Comparison of ENCODE assay signal across 8 cellular contexts in the genomic region with DNA sequence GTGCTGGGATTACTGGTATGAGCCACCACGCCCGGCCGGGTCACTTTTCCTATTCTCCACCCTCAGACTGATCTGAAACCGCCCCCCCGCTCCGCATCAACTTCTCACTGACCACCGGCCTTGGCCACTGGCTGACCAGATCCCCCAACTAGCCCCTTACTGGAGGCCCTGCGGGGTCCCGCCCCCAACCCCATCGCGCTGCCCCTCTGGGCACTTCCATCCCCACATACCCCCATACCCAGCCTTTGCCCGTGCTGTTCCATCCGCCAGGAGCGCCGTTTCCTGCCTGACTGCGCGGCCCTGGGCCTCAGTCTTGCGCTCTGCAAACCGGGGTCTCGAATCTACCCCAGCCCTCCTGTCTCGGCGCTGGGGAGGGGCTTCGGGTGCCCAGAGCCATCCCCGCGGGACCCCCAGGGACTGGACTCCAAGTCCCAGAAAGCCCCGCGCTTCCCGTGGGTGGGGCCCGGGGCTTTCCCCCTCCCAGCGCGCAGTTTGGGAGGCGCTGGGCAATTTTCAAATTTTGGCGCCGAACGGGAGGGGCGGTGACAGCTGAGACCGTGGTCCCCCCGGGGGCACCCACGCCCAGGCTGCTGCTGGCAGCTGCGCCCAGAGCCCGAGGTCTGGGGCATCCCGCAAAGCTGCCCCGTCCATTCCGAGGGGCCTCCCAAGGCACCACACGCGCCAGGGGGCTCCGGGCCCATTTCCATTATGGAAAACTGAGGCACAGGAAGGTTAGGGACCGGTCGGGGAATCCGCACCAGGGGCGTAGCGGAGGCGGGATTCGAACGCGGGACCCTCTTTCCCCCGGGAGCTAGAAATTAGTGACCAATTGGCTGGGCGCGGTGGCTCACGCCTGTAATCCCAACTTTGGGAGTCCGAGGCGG. TPM values are rescaled to one million over a fixed set of nuclear protein-coding genes. Genes with fewer than 3 reads are reported as not detected.
DNase-seq lines count a peak whose midpoint lies in the region; ATAC-seq and TF ChIP-seq lines count a peak whose summit lies in the region.

No MANE protein-coding gene starts in this region.

- no peak for DNase-seq in AG09319 (ENCODE audit: extremely low read depth, low read depth)
- DNase-seq in NOMO-1 treated with dmso at 0.1 percent for 144 hours (lab: John Stamatoyannopoulos, UW; ENCODE audit: unreplicated experiment): peak; percentile 10
- DNase-seq in activated naive CD4-positive, alpha-beta T cell treated with Interleukin-2 at 50 U/mL for 16 hours: peak; percentile 69
- peak; percentile 48 to 71 for DNase-seq in cardiac muscle cell (ENCODE audit: low read depth in 1 of 2, low spot score in 1 of 2)
- DNase-seq in psoas muscle: peak; percentile 63 to 70
- DNase-seq in NCI-H446 treated with DMSO at 0.1 percent for 48 hours (lab: John Stamatoyannopoulos, UW): no peak

- H3K27me3 ChIP-seq in cardiac muscle cell (no peaks in the 10 kb centered on the region), psoas muscle (ENCODE audit: insufficient read depth in 3 of 3, low read length in 2 of 3) (no peaks in the 10 kb centered on the region)

- no peaks in the 10 kb centered on the region for H3K9me3 ChIP-seq in cardiac muscle cell (ENCODE audit: low read depth)
- no peaks in the 10 kb centered on the region for H3K9me3 ChIP-seq in psoas muscle

- H3K4me1 ChIP-seq in cardiac muscle cell (ENCODE audit: low read depth) (no peaks in the 10 kb centered on the region), psoas muscle (peaks cover 8% of the 10 kb centered on the region)

- ATAC-seq in psoas muscle: peak; percentile 36 to 73 (median 46)
- no peak for ATAC-seq in HG02588 (IDR thresholded peaks at IDR 0.05; ENCODE audit: unreplicated experiment)

- WGBS in psoas muscle, 3 donors: 3% methylated on average over 57 to 62 of the region's 62 CpGs

- H3K27ac ChIP-seq in cardiac muscle cell (no peak overlapping the region), psoas muscle (no peak overlapping the region)

- TF ChIP-seq CTCF in AG09319 (IDR thresholded peaks at IDR 0.05; ENCODE audit: low read depth, low read length) (peak; percentile 26), cardiac muscle cell (IDR thresholded peaks at IDR 0.05; ENCODE audit: low read depth, low read length) (peak; percentile 18), psoas muscle (IDR thresholded peaks at IDR 0.05) (no peak)

- in situ Hi-C loops in GM18951 (cut with MboI; ENCODE audit: low sequenced_read_pairs, unreplicated experiment): no loop called here

- H3K36me3 ChIP-seq in cardiac muscle cell: no peaks in the 10 kb centered on the region
- H3K36me3 ChIP-seq in psoas muscle (ENCODE audit: insufficient read depth in 1 of 2, low read depth in 1 of 2): no peaks in the 10 kb centered on the region

- peak overlapping the region; percentile 28 for H3K4me3 ChIP-seq in cardiac muscle cell
- peak overlapping the region; percentile 79 for H3K4me3 ChIP-seq in psoas muscle

- TF ChIP-seq POLR2A in GM18951 (IDR thresholded peaks at IDR 0.05; ENCODE audit: extremely low read depth, insufficient read depth, insufficient read length): peak; percentile 57

- intact Hi-C loops in psoas muscle (cut with DNase I): no loop called here

RNA-seq across cellular contexts. Expression of a gene that starts 5.2 kb away (rescaled TPM):
- 78.6 and 127 TPM in 2 replicates for total RNA-seq in cardiac muscle cell
- polyA plus RNA-seq in cardiac muscle cell: 42.5 and 66.9 TPM in 2 replicates
- 10 to 100 TPM; 11.4 to 28.6 (median 22.7) TPM for total RNA-seq in psoas muscle
- 10 to 100 TPM; 27.6 to 40.3 (median 38.1) TPM for polyA plus RNA-seq in psoas muscle

RNA-seq across cellular contexts. Expression of a gene that starts 13.9 kb away (rescaled TPM):
- 44.8 and 75.2 TPM in 2 replicates for total RNA-seq in cardiac muscle cell
- polyA plus RNA-seq in cardiac muscle cell: 30.5 and 66.4 TPM in 2 replicates
- 10 to 100 TPM; 10.9 to 63.1 (median 25.6) TPM for total RNA-seq in psoas muscle
- polyA plus RNA-seq in psoas muscle: 10 to 100 TPM; 14.1 to 94.1 (median 19.3) TPM

RNA-seq across cellular contexts. Expression of a gene that starts 34.6 kb away (rescaled TPM):
- total RNA-seq in cardiac muscle cell (76.7 and 93.0 TPM in 2 replicates), psoas muscle (100 to 1,000 TPM in 1 of 4 donors, 10 to 100 TPM in 3; 70.3 to 110 (median 92.2) TPM)
- polyA plus RNA-seq in cardiac muscle cell (287 and 292 TPM in 2 replicates), psoas muscle (100 to 1,000 TPM in 2 of 3 donors, 10 to 100 TPM in 1; 83.6 to 254 (median 138) TPM)

Comparison
In these comparisons a context has a peak if more than half of its experiments do, and no peak if none do; other contexts are left out.
1. DNase-seq: peak in NOMO-1 treated with dmso at 0.1 percent for 144 hours (single experiment), activated naive CD4-positive, alpha-beta T cell treated with Interleukin-2 at 50 U/mL for 16 hours (single experiment), cardiac muscle cell (2 of 2) and psoas muscle (2 of 2); none in AG09319 (single experiment) and NCI-H446 treated with DMSO at 0.1 percent for 48 hours (single experiment).